Comparison of ENCODE assay signal across 33 cellular contexts in the genomic region with DNA sequence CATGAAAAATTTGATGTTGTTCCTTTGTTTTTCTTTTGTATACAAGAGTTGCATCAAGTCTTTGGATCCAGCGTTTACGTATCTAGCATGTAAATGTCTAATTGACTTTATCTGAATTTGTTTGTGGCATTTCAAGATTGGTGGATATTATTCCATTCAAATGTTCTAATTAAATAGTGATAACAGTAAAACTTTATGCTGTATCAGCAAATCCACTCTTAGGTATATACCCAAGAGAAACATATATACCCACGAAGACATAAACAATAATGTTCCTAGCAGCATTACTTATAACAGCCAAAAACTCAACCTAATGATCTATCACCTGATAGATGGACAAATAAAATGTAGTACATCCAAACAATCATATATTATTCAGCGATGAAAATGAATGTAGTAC.
"Had no signal": no experiment of that assay in that cellular context is flagged by ENCODE, and none has a peak within 500 bp of the region (broad histone marks: within the 10 kb centered on the region; RNA-seq: fewer than 3 reads in every experiment).

No MANE protein-coding gene starts in this region.

- H3K4me3 ChIP-seq: adrenal gland, body of pancreas, breast epithelium had no signal

- DNase-seq: activated B cell treated with CpG ODN at 0.5 μM for 24 hours; activated CD4-positive, alpha-beta memory T cell treated with anti-CD3 and anti-CD28 coated beads for 36 hours; activated CD4-positive, alpha-beta T cell treated with anti-CD3 and anti-CD28 coated beads for 4 hours; activated CD4-positive, alpha-beta T cell treated with anti-CD3 and anti-CD28 coated beads, Interleukin-2, amount 10 ng/mL, durations not matched to agents 24 days and 14 days; activated CD4-positive, alpha-beta T cell treated with anti-CD3 and anti-CD28 coated beads, Interleukin-2, amount 50 U/mL, for 1 hour; activated CD4-positive, alpha-beta T cell treated with anti-CD3 and anti-CD28 coated beads, Interleukin-2, amount 50 U/mL, for 4 hours; activated CD4-positive, CD25-positive, alpha-beta regulatory T cell treated with anti-CD3 and anti-CD28 coated beads, Interleukin-2, amount 50 U/mL, for 72 hours; activated CD8-positive, alpha-beta memory T cell treated with anti-CD3 and anti-CD28 coated beads, Interleukin-2, amount 50 U/mL, for 4 hours; activated CD8-positive, alpha-beta T cell treated with anti-CD3 and anti-CD28 coated beads for 36 hours; activated effector memory CD4-positive, alpha-beta T cell treated with anti-CD3 and anti-CD28 coated beads, Interleukin-2, amount 50 U/mL, for 16 hours; activated gamma-delta T cell treated with Interleukin-2 at 50 U/mL for 16 hours; activated naive CD4-positive, alpha-beta T cell; activated naive CD4-positive, alpha-beta T cell treated with anti-CD3 and anti-CD28 coated beads for 36 hours; activated naive CD4-positive, alpha-beta T cell treated with anti-CD3 and anti-CD28 coated beads, Interleukin-2, amount 50 U/mL, for 16 hours; activated naive CD8-positive, alpha-beta T cell treated with anti-CD3 and anti-CD28 coated beads for 36 hours; activated T-cell treated with anti-CD3 and anti-CD28 coated beads for 4 hours; activated T-cell treated with anti-CD3 and anti-CD28 coated beads, Interleukin-2, amount 50 U/mL, for 1 hour; activated T-cell treated with anti-CD3 and anti-CD28 coated beads, Interleukin-2, amount 50 U/mL, for 4 hours; activated T-cell treated with anti-CD3 and anti-CD28 coated beads, Interleukin-2, amount 50 U/mL, for 72 hours; adrenal gland; amniotic stem cell; aorta; body of pancreas; brain microvascular endothelial cell; central memory CD4-positive, alpha-beta T cell; T-helper 2 cell; T-helper 9 cell had no signal

- H3K9me3 ChIP-seq: adrenal gland, body of pancreas, breast epithelium had no signal

- H3K27ac ChIP-seq: adrenal gland, body of pancreas, brain microvascular endothelial cell, breast epithelium, VCaP had no signal

- H3K36me3 ChIP-seq: adrenal gland, brain microvascular endothelial cell, breast epithelium had no signal

- H3K27me3 ChIP-seq: adrenal gland, brain microvascular endothelial cell, breast epithelium had no signal

- H3K4me1 ChIP-seq: adrenal gland, body of pancreas, breast epithelium had no signal

- ATAC-seq: activated CD8-positive, alpha-beta T cell treated with anti-CD3 and anti-CD28 coated beads for 36 hours; activated naive CD4-positive, alpha-beta T cell treated with anti-CD3 and anti-CD28 coated beads, Interleukin-2, amount 50 U/mL, for 72 hours; activated T-cell treated with anti-CD3 and anti-CD28 coated beads, Interleukin-2, amount 50 U/mL, for 4 hours; activated T-cell treated with anti-CD3 and anti-CD28 coated beads, Interleukin-2, amount 50 U/mL, for 72 hours; activated T-helper 17 cell treated with anti-CD3 and anti-CD28 coated beads, Interleukin-2, amount 50 U/mL, for 72 hours; body of pancreas had no signal

- FAIRE-seq: astrocyte, TTC549 had no signal
